In genomic region chrX:114797494-114797893, GRCh38 we compare ENCODE assay signal across 20 cellular contexts.
"Had no signal": no experiment of that assay in that cellular context is flagged by ENCODE, and none has a peak within 500 bp of the region (broad histone marks: within the 10 kb centered on the region; RNA-seq: fewer than 3 reads in every experiment).

No MANE protein-coding gene starts in this region.

- FAIRE-seq: endometrium, frontal cortex, pancreas had no signal

- H3K27ac Mint-ChIP-seq: naive B cell; nephron; progenitor cell of endocrine pancreas; stimulated activated memory B cell treated with anti-CD40 and anti-IgM and Interleukin-4, amounts not matched to agents 10 μg/mL and 1 μg/mL and 100 μg/mL, for 72 hours; stimulated activated naive CD8-positive, alpha-beta T cell treated with anti-CD3 and anti-CD28 coated beads, Interleukin-15, Interleukin-2, amounts not matched to agents 100 ng/mL and 50 ng/mL, for 24 hours had no signal

- H3K36me3 Mint-ChIP-seq: naive B cell; stimulated activated memory B cell treated with anti-CD40 and anti-IgM and Interleukin-4, amounts not matched to agents 10 μg/mL and 1 μg/mL and 100 μg/mL, for 72 hours had no signal

- H3K27me3 Mint-ChIP-seq: naive B cell; progenitor cell of endocrine pancreas; stimulated activated memory B cell treated with anti-CD40 and anti-IgM and Interleukin-4, amounts not matched to agents 10 μg/mL and 1 μg/mL and 100 μg/mL, for 72 hours; stimulated activated naive CD8-positive, alpha-beta T cell treated with anti-CD3 and anti-CD28 coated beads, Interleukin-15, Interleukin-2, amounts not matched to agents 100 ng/mL and 50 ng/mL, for 24 hours had no signal

- H3K4me3 ChIP-seq: lung, pancreas, spleen, tibial artery, upper lobe of left lung, uterus had no signal

- H3K4me1 Mint-ChIP-seq: naive B cell; nephron; stimulated activated memory B cell treated with anti-CD40 and anti-IgM and Interleukin-4, amounts not matched to agents 10 μg/mL and 1 μg/mL and 100 μg/mL, for 72 hours had no signal

- H3K27ac ChIP-seq: pancreas, spleen, tibial artery, upper lobe of left lung, uterus had no signal

- H3K4me1 ChIP-seq: pancreas, spleen, tibial artery, upper lobe of left lung, uterus had no signal

- H3K9me3 ChIP-seq: pancreas, uterus had no signal

- DNase-seq: effector memory CD4-positive, alpha-beta T cell; islet precursor cell; mesendoderm; naive B cell; occipital lobe; pancreas; spleen; stimulated activated CD4-positive, alpha-beta T cell treated with anti-CD3 and anti-CD28 coated beads, Interleukin-15, amount 100 ng/mL, for 24 hours; stimulated activated CD4-positive, alpha-beta T cell treated with anti-CD3 and anti-CD28 coated beads, Interleukin-1b, Interleukin-23, amount 100 ng/mL, for 48 hours; stimulated activated CD4-positive, alpha-beta T cell treated with anti-CD3 and anti-CD28 coated beads, Interleukin-4, amount 100 ng/mL, for 24 hours; tibial artery; upper lobe of left lung; uterus had no signal

- H3K27me3 ChIP-seq: spleen, tibial artery, upper lobe of left lung, uterus had no signal

- H3K4me3 Mint-ChIP-seq: naive B cell; nephron; stimulated activated memory B cell treated with anti-CD40 and anti-IgM and Interleukin-4, amounts not matched to agents 10 μg/mL and 1 μg/mL and 100 μg/mL, for 72 hours; stimulated activated naive CD8-positive, alpha-beta T cell treated with anti-CD3 and anti-CD28 coated beads, Interleukin-15, Interleukin-2, amounts not matched to agents 100 ng/mL and 50 ng/mL, for 24 hours had no signal

- H3K36me3 ChIP-seq: pancreas, spleen, tibial artery, upper lobe of left lung, uterus had no signal

- H3K9me3 Mint-ChIP-seq: stimulated activated memory B cell treated with anti-CD40 and anti-IgM and Interleukin-4, amounts not matched to agents 10 μg/mL and 1 μg/mL and 100 μg/mL, for 72 hours; stimulated activated naive CD8-positive, alpha-beta T cell treated with anti-CD3 and anti-CD28 coated beads, Interleukin-15, Interleukin-2, amounts not matched to agents 100 ng/mL and 50 ng/mL, for 24 hours had no signal
